Comparison of ENCODE assay signal across 26 cellular contexts in genomic region chr2:227373389-227373788, GRCh38. TPM values are rescaled to one million over a fixed set of nuclear protein-coding genes. Genes with fewer than 3 reads are reported as not detected.
DNase-seq lines count a peak whose midpoint lies in the region; ATAC-seq, FAIRE-seq and TF ChIP-seq lines count a peak whose summit lies in the region.
"Had no signal": no experiment of that assay in that cellular context is flagged by ENCODE, and none has a peak within 500 bp of the region (broad histone marks: within the 10 kb centered on the region; RNA-seq: fewer than 3 reads in every experiment).

No MANE protein-coding gene starts in this region.

- H3K27me3 Mint-ChIP-seq in activated CD4-positive, alpha-beta T cell treated with anti-CD3 and anti-CD28 coated beads, Interleukin-2, amount 10 ng/mL, durations not matched to agents 24 days and 14 days = no peaks in the 10 kb centered on the region
- peaks cover 2% of the 10 kb centered on the region for H3K27me3 Mint-ChIP-seq in activated CD4-positive, alpha-beta T cell treated with anti-CD3 and anti-CD28 coated beads, Interleukin-2, amount 10 ng/mL, durations not matched to agents 7 days and 5 days
- no peaks in the 10 kb centered on the region; the same call in none of the 2 replicates for H3K27me3 Mint-ChIP-seq in HFFc6 (ENCODE audit: insufficient read depth)

- peaks cover 72% of the 10 kb centered on the region for H3K4me1 ChIP-seq in A549
- no peaks in the 10 kb centered on the region for H3K4me1 ChIP-seq in GM12878 (ENCODE audit: control insufficient read depth, insufficient read depth, low read length)

- no peaks in the 10 kb centered on the region for H3K36me3 ChIP-seq in GM12878 (ENCODE audit: control insufficient read depth in 2 of 2, insufficient read depth in 2 of 2, low read length in 1 of 2)
- H3K36me3 ChIP-seq: BLaER1, SJCRH30 had no signal

- no peak for TF ChIP-seq RAD21 in A549 (conservative IDR thresholded peaks at IDR 0.05 in 1 of 2, IDR thresholded peaks at IDR 0.05 in 1 of 2)
- no peak for TF ChIP-seq RAD21 in GM12878 (IDR thresholded peaks at IDR 0.05; ENCODE audit: insufficient read depth, low read depth, low read length)

- no peaks in the 10 kb centered on the region for H3K36me3 Mint-ChIP-seq in activated CD4-positive, alpha-beta T cell treated with anti-CD3 and anti-CD28 coated beads, Interleukin-2, amount 10 ng/mL, durations not matched to agents 24 days and 14 days (ENCODE audit: low read depth)
- no peaks in the 10 kb centered on the region for H3K36me3 Mint-ChIP-seq in activated CD4-positive, alpha-beta T cell treated with anti-CD3 and anti-CD28 coated beads, Interleukin-2, amount 10 ng/mL, durations not matched to agents 7 days and 5 days (ENCODE audit: low read depth)
- H3K36me3 Mint-ChIP-seq in HFFc6 (ENCODE audit: low read depth) = no peaks in the 10 kb centered on the region
- H3K36me3 Mint-ChIP-seq: CD4-positive, alpha-beta memory T cell had no signal

- peaks cover 12% of the 10 kb centered on the region for H3K4me1 Mint-ChIP-seq in activated CD4-positive, alpha-beta T cell treated with anti-CD3 and anti-CD28 coated beads, Interleukin-2, amount 10 ng/mL, durations not matched to agents 24 days and 14 days
- peaks cover 4% of the 10 kb centered on the region for H3K4me1 Mint-ChIP-seq in activated CD4-positive, alpha-beta T cell treated with anti-CD3 and anti-CD28 coated beads, Interleukin-2, amount 10 ng/mL, durations not matched to agents 7 days and 5 days
- peaks cover 84% of the 10 kb centered on the region for H3K4me1 Mint-ChIP-seq in HFFc6 (ENCODE audit: low read depth)

- no peak for ATAC-seq in A549
- no peak for ATAC-seq in GM12878
- no peak for ATAC-seq in HG03196 (IDR thresholded peaks at IDR 0.05; ENCODE audit: unreplicated experiment)
- ATAC-seq: Right ventricle myocardium inferior had no signal

- FAIRE-seq in A549 (lab: Jason Lieb, UNC) = no peak
- no peak for FAIRE-seq in GM12878 (lab: Jason Lieb, UNC)
- FAIRE-seq: HTR-8/SVneo had no signal

- peak overlapping the region; percentile 31 for H3K27ac Mint-ChIP-seq in activated CD4-positive, alpha-beta T cell treated with anti-CD3 and anti-CD28 coated beads, Interleukin-2, amount 10 ng/mL, durations not matched to agents 24 days and 14 days
- H3K27ac Mint-ChIP-seq in activated CD4-positive, alpha-beta T cell treated with anti-CD3 and anti-CD28 coated beads, Interleukin-2, amount 10 ng/mL, durations not matched to agents 7 days and 5 days = no peak overlapping the region
- 0 out of 2 replicates have a peak overlapping the region, but pooled peaks have one; percentile 25 for H3K27ac Mint-ChIP-seq in HFFc6
- H3K27ac Mint-ChIP-seq: CD4-positive, alpha-beta memory T cell; IgD-negative memory B cell had no signal

- CTCF ChIA-PET in activated CD4-positive, alpha-beta T cell treated with anti-CD3 and anti-CD28 coated beads, Interleukin-2, amount 10 ng/mL, durations not matched to agents 7 days and 5 days (lab: Charles Lee) = no interaction called here
- CTCF ChIA-PET in A549 (lab: Yijun Ruan, JAX) (interaction anchor here (0.6 to 1.5 kb wide), 4 partner anchors 11 to 393 kb away, joined by 3 to 5 read pairs (median 4); no protein-coding TSS in a partner anchor), GM12878 (lab: Yijun Ruan, JAX) (interaction anchor here (0.7 to 1.8 kb wide), 5 partner anchors 22 to 135 kb away, joined by 3 to 5 read pairs (median 3); no protein-coding TSS in a partner anchor)

- H3K4me3 Mint-ChIP-seq in activated CD4-positive, alpha-beta T cell treated with anti-CD3 and anti-CD28 coated beads, Interleukin-2, amount 10 ng/mL, durations not matched to agents 24 days and 14 days = no peak overlapping the region
- H3K4me3 Mint-ChIP-seq in activated CD4-positive, alpha-beta T cell treated with anti-CD3 and anti-CD28 coated beads, Interleukin-2, amount 10 ng/mL, durations not matched to agents 7 days and 5 days = no peak overlapping the region
- H3K4me3 Mint-ChIP-seq in HFFc6 = no peak overlapping the region
- H3K4me3 Mint-ChIP-seq: CD4-positive, alpha-beta memory T cell; IgD-negative memory B cell had no signal

- RAD21 ChIA-PET in GM12878 (lab: Charles Lee; ENCODE audit: unreplicated experiment) = interaction anchor here (0.6 to 1.4 kb wide), 7 partner anchors 21 to 393 kb away, joined by 3 to 4 read pairs (median 3); no protein-coding TSS in a partner anchor

- H3K9me3 ChIP-seq in A549 (no peaks in the 10 kb centered on the region), GM12878 (replicated peaks; ENCODE audit: control insufficient read depth, insufficient read depth, low read length) (no peaks in the 10 kb centered on the region)
- H3K9me3 ChIP-seq: BLaER1, SJCRH30 had no signal

- no peak for DNase-seq in activated CD4-positive, alpha-beta T cell treated with anti-CD3 and anti-CD28 coated beads, Interleukin-2, amount 10 ng/mL, durations not matched to agents 24 days and 14 days
- no peak for DNase-seq in activated CD4-positive, alpha-beta T cell treated with anti-CD3 and anti-CD28 coated beads, Interleukin-2, amount 10 ng/mL, durations not matched to agents 7 days and 5 days
- DNase-seq in A549 (ENCODE audit: low read depth in 1 of 2, low spot score in 1 of 2) (no peak), HFFc6 (no peak), GM12878 (ENCODE audit: low read depth, low spot score) (no peak), UCSD-AML1 (lab: John Stamatoyannopoulos, UW; ENCODE audit: unreplicated experiment) (no peak)
- DNase-seq in stimulated activated CD4-positive, alpha-beta T cell treated with anti-CD3 and anti-CD28 coated beads, Interleukin-1b, Interleukin-23, amount 100 ng/mL, for 48 hours = no peak
- DNase-seq: CD4-positive, alpha-beta memory T cell; DND-41; NCI-H1092; NCI-H1417 treated with DMSO at 0.1 percent for 48 hours; NCI-H1694 treated with DMSO at 0.1 percent for 48 hours; NCI-H2081; NCI-H2227 treated with DMSO at 0.1 percent for 48 hours; NCI-H526 treated with DMSO at 0.1 percent for 48 hours; PC-9; SJCRH30 had no signal

- intact Hi-C loops in activated CD4-positive, alpha-beta T cell treated with anti-CD3 and anti-CD28 coated beads, Interleukin-2, amount 10 ng/mL, durations not matched to agents 24 days and 14 days (cut with micrococcal nuclease) = no loop called here
- intact Hi-C loops in GM12878 (cut with micrococcal nuclease; ENCODE audit: unreplicated experiment) = no loop called here

- H3K4me3 ChIP-seq in A549 (no peak overlapping the region), GM12878 (no peak overlapping the region)
- H3K4me3 ChIP-seq: BLaER1, PC-9, SJCRH30 had no signal

- WGBS in A549 (ENCODE audit: missing lambda C conversion rate) = 93% methylated on average over 10 of the region's 10 CpGs
- WGBS in GM12878 (ENCODE audit: insufficient coverage, insufficient replicate concordance, low lambda C conversion rate, missing lambda C conversion rate) = 81% methylated on average over 10 of the region's 10 CpGs

- no peaks in the 10 kb centered on the region for H3K9me3 Mint-ChIP-seq in activated CD4-positive, alpha-beta T cell treated with anti-CD3 and anti-CD28 coated beads, Interleukin-2, amount 10 ng/mL, durations not matched to agents 24 days and 14 days
- H3K9me3 Mint-ChIP-seq in activated CD4-positive, alpha-beta T cell treated with anti-CD3 and anti-CD28 coated beads, Interleukin-2, amount 10 ng/mL, durations not matched to agents 7 days and 5 days = no peaks in the 10 kb centered on the region
- H3K9me3 Mint-ChIP-seq in HFFc6 = no peaks in the 10 kb centered on the region
- H3K9me3 Mint-ChIP-seq: CD4-positive, alpha-beta memory T cell had no signal

- no peak for TF ChIP-seq POLR2A in A549 (IDR thresholded peaks at IDR 0.05; ENCODE audit: low read length)
- TF ChIP-seq POLR2A in GM12878 (IDR thresholded peaks at IDR 0.05; ENCODE audit: low read depth, low read length) = no peak

- POLR2A ChIA-PET in activated CD4-positive, alpha-beta T cell treated with anti-CD3 and anti-CD28 coated beads, Interleukin-2, amount 10 ng/mL, durations not matched to agents 7 days and 5 days (lab: Charles Lee) = no interaction called here
- POLR2A ChIA-PET in A549 (lab: Yijun Ruan, JAX) = interaction anchor here (0.7 kb wide), 1 partner anchor 1895 kb away, joined by 8 read pairs; no protein-coding TSS in a partner anchor
- POLR2A ChIA-PET in GM12878 (lab: Charles Lee) = interaction anchor here (0.6 to 1.2 kb wide), 2 partner anchors 21 to 37 kb away, joined by 3 to 5 read pairs; no protein-coding TSS in a partner anchor

- H3K4me2 ChIP-seq in A549 (no peak overlapping the region), GM12878 (ENCODE audit: control insufficient read depth, insufficient read depth) (no peak overlapping the region)
- H3K4me2 ChIP-seq: BLaER1, PC-9 had no signal

- SMC1A ChIA-PET in GM12878 (lab: Charles Lee; ENCODE audit: uncharacterized antibody, unreplicated experiment) = interaction anchor here (0.6 to 4.0 kb wide), 10 partner anchors 10 to 330 kb away, joined by 3 to 13 read pairs (median 10); no protein-coding TSS in a partner anchor

- H3K9ac ChIP-seq in GM12878 (ENCODE audit: control insufficient read depth, insufficient read depth, low read length) = no peak overlapping the region
- H3K9ac ChIP-seq: BLaER1 had no signal

- no peak overlapping the region for H2AFZ ChIP-seq in GM12878 (ENCODE audit: control insufficient read depth, low read depth, low read length)
- H2AFZ ChIP-seq: PC-9 had no signal

- TF ChIP-seq EP300 in A549 (IDR thresholded peaks at IDR 0.05) (no peak), GM12878 (IDR thresholded peaks at IDR 0.05; ENCODE audit: borderline replicate concordance in 1 of 2, control insufficient read depth in 1 of 2, low read depth in 2 of 2, low read length in 2 of 2) (no peak)

- no TSS peak for BruUV-seq in GM12878 (replicated peaks; lab: Mats Ljungman, UMichigan)

- in situ Hi-C loops in GM12878 (cut with MboI) = no loop called here

- H3K27me3 ChIP-seq in GM12878 (replicated peaks in 1 of 2; ENCODE audit: control insufficient read depth in 2 of 2, insufficient read depth in 2 of 2, low read length in 1 of 2) = no peaks in the 10 kb centered on the region
- H3K27me3 ChIP-seq: BLaER1, SJCRH30 had no signal

- no peaks in the 10 kb centered on the region for H3K79me2 ChIP-seq in GM12878 (ENCODE audit: control insufficient read depth, insufficient read depth, low read length)

- no peak for TF ChIP-seq CTCF in A549 (IDR thresholded peaks at IDR 0.05)
- TF ChIP-seq CTCF in HFFc6 (IDR thresholded peaks at IDR 0.05) = no peak
- no peak for TF ChIP-seq CTCF in GM12878 (IDR thresholded peaks at IDR 0.05 in 2 of 3, conservative IDR thresholded peaks at IDR 0.05 in 1 of 3; ENCODE audit: control insufficient read depth in 2 of 3, extremely low read depth in 1 of 3, insufficient read depth in 1 of 3, low read depth in 3 of 3, low read length in 3 of 3)

- no peaks in the 10 kb centered on the region for H4K20me1 ChIP-seq in GM12878 (ENCODE audit: control insufficient read depth, insufficient read depth)
- H4K20me1 ChIP-seq: BLaER1 had no signal

- peak overlapping the region; percentile 4 to 85; a peak in 4 of 6 replicates for H3K27ac ChIP-seq in A549
- no peak overlapping the region for H3K27ac ChIP-seq in GM12878 (ENCODE audit: control insufficient read depth, insufficient read depth)
- H3K27ac ChIP-seq: 22Rv1, BLaER1, PC-9, SJCRH30 had no signal

RNA-seq across cellular contexts. Expression of gene TM4SF20, which starts 5.7 kb away (rescaled TPM):
- not detected in 2 replicates for total RNA-seq in activated CD4-positive, alpha-beta T cell treated with anti-CD3 and anti-CD28 coated beads, Interleukin-2, amount 10 ng/mL, durations not matched to agents 24 days and 14 days
- not detected for total RNA-seq in activated CD4-positive, alpha-beta T cell treated with anti-CD3 and anti-CD28 coated beads, Interleukin-2, amount 10 ng/mL, durations not matched to agents 7 days and 5 days
- polyA plus RNA-seq in A549 (2011; rRNA removed) (136 and 160 TPM in 2 replicates), A549 (2017; fragmentation: RNase III; extraction: RNeasy Plus Mini Kit Qiagen cat#74134 plus additional on column Dnase treatment) (37.5 to 59.3 TPM (median 42.7 TPM) in 3 replicates), GM12878 (2011; rRNA removed) (0.03 TPM in 1 of 2 replicates, not detected in the other), GM12878 (2014; fragmentation: Illumina TruSeq; extraction: Trizol) (not detected in 2 replicates), GM12878 (2014; fragmentation: Nextera tagmentation; extraction: Ambion mirVana) (under 1 TPM in 1 of 2 experiments, not detected in 1; 0.04 TPM), GM12878 (2014; rRNA removed) (not detected in 2 replicates), GM12878 (2016; fragmentation: Nextera tagmentation; extraction: Ambion mirVana) (under 1 TPM in 1 of 2 experiments, not detected in 1; 0.07 TPM)
- polyA plus RNA-seq in A549 (2012; cell fraction: cytosol; rRNA removed) = 12.5 and 15.3 TPM in 2 replicates
- 4.3 and 6.4 TPM in 2 replicates for polyA plus RNA-seq in A549 (2012; cell fraction: nucleus; rRNA removed)
- polyA minus RNA-seq in A549 (2011; rRNA and poly(A)+ RNA removed) = 47.5 and 54.8 TPM in 2 replicates
- total RNA-seq in HFFc6 (2021; fragmentation: NEBNext Ultra II Directional; extraction: Animal tissue kit (Norgen Biotek cat#: 25700)) = under 1 TPM; 0.09 to 0.34 (median 0.22) TPM
- total RNA-seq in GM12878 (2013; cell fraction: nucleolus; rRNA removed) = not detected in 2 replicates
- total RNA-seq in GM12878 (2014; rRNA removed) (not detected in 2 replicates), GM12878 (2014; rRNA removed; fragmentation: Illumina TruSeq; extraction: Trizol) (not detected in 2 replicates), GM12878 (2021) (not detected in 2 replicates)
- not detected for polyA plus RNA-seq in GM12878 (2011; ENCODE audit: low read depth)
- polyA plus RNA-seq in GM12878 (2011; cell fraction: cytosol; rRNA removed) = not detected in 2 replicates
- not detected in 2 replicates for polyA plus RNA-seq in GM12878 (2011; cell fraction: nucleus; rRNA removed)
- polyA plus RNA-seq in GM12878 (2012) = not detected in 2 replicates
- polyA minus RNA-seq in GM12878 (2011; rRNA and poly(A)+ RNA removed) = not detected in 2 replicates
- not detected in 2 replicates for polyA minus RNA-seq in GM12878 (2011; cell fraction: cytosol; rRNA and poly(A)+ RNA removed)
- not detected in 2 replicates for polyA minus RNA-seq in GM12878 (2011; cell fraction: nucleus; rRNA and poly(A)+ RNA removed)
- total RNA-seq: CD4-positive, alpha-beta memory T cell; PC-9; Right ventricle myocardium inferior; RPMI7951; SJCRH30 had no signal
- polyA plus RNA-seq: CD4-positive, alpha-beta memory T cell; IgD-negative memory B cell had no signal

RNA-seq across cellular contexts. Expression of gene SCYGR1, which starts 14.4 kb away (rescaled TPM):
- total RNA-seq in activated CD4-positive, alpha-beta T cell treated with anti-CD3 and anti-CD28 coated beads, Interleukin-2, amount 10 ng/mL, durations not matched to agents 24 days and 14 days = not detected in 2 replicates
- not detected for total RNA-seq in activated CD4-positive, alpha-beta T cell treated with anti-CD3 and anti-CD28 coated beads, Interleukin-2, amount 10 ng/mL, durations not matched to agents 7 days and 5 days
- polyA plus RNA-seq in A549 (2011; rRNA removed) (not detected in 2 replicates), A549 (2017; fragmentation: RNase III; extraction: RNeasy Plus Mini Kit Qiagen cat#74134 plus additional on column Dnase treatment) (not detected in 3 replicates), GM12878 (2011; rRNA removed) (not detected in 2 replicates), GM12878 (2014; fragmentation: Illumina TruSeq; extraction: Trizol) (not detected in 2 replicates), GM12878 (2014; fragmentation: Nextera tagmentation; extraction: Ambion mirVana) (not detected), GM12878 (2014; rRNA removed) (not detected in 2 replicates), GM12878 (2016; fragmentation: Nextera tagmentation; extraction: Ambion mirVana) (not detected)
- polyA plus RNA-seq in A549 (2012; cell fraction: cytosol; rRNA removed) = not detected in 2 replicates
- not detected in 2 replicates for polyA plus RNA-seq in A549 (2012; cell fraction: nucleus; rRNA removed)
- polyA minus RNA-seq in A549 (2011; rRNA and poly(A)+ RNA removed) = not detected in 2 replicates
- not detected for total RNA-seq in HFFc6 (2021; fragmentation: NEBNext Ultra II Directional; extraction: Animal tissue kit (Norgen Biotek cat#: 25700))
- not detected in 2 replicates for total RNA-seq in GM12878 (2013; cell fraction: nucleolus; rRNA removed)
- total RNA-seq in GM12878 (2014; rRNA removed) (not detected in 2 replicates), GM12878 (2014; rRNA removed; fragmentation: Illumina TruSeq; extraction: Trizol) (not detected in 2 replicates), GM12878 (2021) (not detected in 2 replicates)
- polyA plus RNA-seq in GM12878 (2011; ENCODE audit: low read depth) = not detected
- polyA plus RNA-seq in GM12878 (2011; cell fraction: cytosol; rRNA removed) = not detected in 2 replicates
- polyA plus RNA-seq in GM12878 (2011; cell fraction: nucleus; rRNA removed) = not detected in 2 replicates
- not detected in 2 replicates for polyA plus RNA-seq in GM12878 (2012)
- polyA minus RNA-seq in GM12878 (2011; rRNA and poly(A)+ RNA removed) = not detected in 2 replicates
- polyA minus RNA-seq in GM12878 (2011; cell fraction: cytosol; rRNA and poly(A)+ RNA removed) = not detected in 2 replicates
- polyA minus RNA-seq in GM12878 (2011; cell fraction: nucleus; rRNA and poly(A)+ RNA removed) = not detected in 2 replicates
- total RNA-seq: CD4-positive, alpha-beta memory T cell; NCI-H460; PC-9; Right ventricle myocardium inferior; RPMI7951; SJCRH30 had no signal
- polyA plus RNA-seq: AG04450; CD4-positive, alpha-beta memory T cell; IgD-negative memory B cell had no signal

RNA-seq across cellular contexts. Expression of gene MFF, which starts 48.3 kb away (rescaled TPM):
- total RNA-seq in activated CD4-positive, alpha-beta T cell treated with anti-CD3 and anti-CD28 coated beads, Interleukin-2, amount 10 ng/mL, durations not matched to agents 24 days and 14 days = 69.5 and 71.6 TPM in 2 replicates
- total RNA-seq in activated CD4-positive, alpha-beta T cell treated with anti-CD3 and anti-CD28 coated beads, Interleukin-2, amount 10 ng/mL, durations not matched to agents 7 days and 5 days = 10 to 100 TPM; 64.5 to 79.4 TPM
- polyA plus RNA-seq in A549 (2011; rRNA removed) (223 and 252 TPM in 2 replicates), A549 (2017; fragmentation: RNase III; extraction: RNeasy Plus Mini Kit Qiagen cat#74134 plus additional on column Dnase treatment) (129 to 141 TPM (median 135 TPM) in 3 replicates), GM12878 (2011; rRNA removed) (108 and 143 TPM in 2 replicates), GM12878 (2014; fragmentation: Illumina TruSeq; extraction: Trizol) (95.0 and 109 TPM in 2 replicates), GM12878 (2014; fragmentation: Nextera tagmentation; extraction: Ambion mirVana) (10 to 100 TPM; 19.6 to 35.0 TPM), GM12878 (2014; rRNA removed) (102 and 103 TPM in 2 replicates), GM12878 (2016; fragmentation: Nextera tagmentation; extraction: Ambion mirVana) (100 to 1,000 TPM; 128 to 131 TPM)
- polyA plus RNA-seq in A549 (2012; cell fraction: cytosol; rRNA removed) = 72.1 and 79.1 TPM in 2 replicates
- 37.0 and 59.3 TPM in 2 replicates for polyA plus RNA-seq in A549 (2012; cell fraction: nucleus; rRNA removed)
- 73.6 and 76.5 TPM in 2 replicates for polyA minus RNA-seq in A549 (2011; rRNA and poly(A)+ RNA removed)
- 10 to 100 TPM; 53.7 to 75.0 (median 65.6) TPM for total RNA-seq in HFFc6 (2021; fragmentation: NEBNext Ultra II Directional; extraction: Animal tissue kit (Norgen Biotek cat#: 25700))
- total RNA-seq in GM12878 (2013; cell fraction: nucleolus; rRNA removed) = 169 and 173 TPM in 2 replicates
- total RNA-seq in GM12878 (2014; rRNA removed) (120 and 128 TPM in 2 replicates), GM12878 (2014; rRNA removed; fragmentation: Illumina TruSeq; extraction: Trizol) (107 and 110 TPM in 2 replicates), GM12878 (2021) (68.5 and 72.1 TPM in 2 replicates)
- 60.0 TPM for polyA plus RNA-seq in GM12878 (2011; ENCODE audit: low read depth)
- 59.9 and 75.4 TPM in 2 replicates for polyA plus RNA-seq in GM12878 (2011; cell fraction: cytosol; rRNA removed)
- 70.6 and 83.0 TPM in 2 replicates for polyA plus RNA-seq in GM12878 (2011; cell fraction: nucleus; rRNA removed)
- 80.9 and 88.1 TPM in 2 replicates for polyA plus RNA-seq in GM12878 (2012)
- polyA minus RNA-seq in GM12878 (2011; rRNA and poly(A)+ RNA removed) = 50.6 and 56.8 TPM in 2 replicates
- polyA minus RNA-seq in GM12878 (2011; cell fraction: cytosol; rRNA and poly(A)+ RNA removed) = 36.9 and 42.0 TPM in 2 replicates
- 67.0 and 89.6 TPM in 2 replicates for polyA minus RNA-seq in GM12878 (2011; cell fraction: nucleus; rRNA and poly(A)+ RNA removed)
